Comparison of ENCODE assay signal across 24 cellular contexts in the genomic region with DNA sequence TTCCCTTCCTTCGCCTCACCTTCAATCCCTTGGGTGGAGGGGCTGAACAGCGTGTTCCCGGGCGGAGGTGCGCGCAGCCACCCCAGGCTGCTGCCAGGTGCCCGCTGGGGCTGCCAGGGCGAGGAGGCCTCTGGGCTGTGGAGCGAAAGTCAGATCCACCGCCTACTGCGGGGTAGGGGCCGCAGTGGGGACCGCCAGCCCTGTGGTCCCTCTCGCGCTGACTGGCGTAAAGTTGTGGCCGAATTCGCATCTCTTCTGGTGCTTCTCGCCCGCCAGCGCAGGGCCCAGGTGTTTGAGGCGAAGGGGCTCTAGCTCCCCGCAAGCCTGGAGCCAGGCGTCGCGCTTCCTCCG. TPM values are rescaled to one million over a fixed set of nuclear protein-coding genes. Genes with fewer than 3 reads are reported as not detected.
A peak's percentile ranks its signal among the peaks of the same experiment; 100 is the strongest.
DNase-seq lines count a peak whose midpoint lies in the region; ATAC-seq and TF ChIP-seq lines count a peak whose summit lies in the region.
"Had no signal": no experiment of that assay in that cellular context is flagged by ENCODE, and none has a peak within 500 bp of the region (broad histone marks: within the 10 kb centered on the region; RNA-seq: fewer than 3 reads in every experiment).

No MANE protein-coding gene starts in this region.

- no peaks in the 10 kb centered on the region for H3K36me3 Mint-ChIP-seq in activated CD8-positive, alpha-beta T cell treated with anti-CD3 and anti-CD28 coated beads for 36 hours (ENCODE audit: low read depth)
- no peaks in the 10 kb centered on the region for H3K36me3 Mint-ChIP-seq in activated CD8-positive, alpha-beta T cell treated with anti-CD3 and anti-CD28 coated beads, Interleukin-2, amount 10 ng/mL, durations not matched to agents 7 days and 5 days (ENCODE audit: low read depth)
- peaks cover under 1% of the 10 kb centered on the region for H3K36me3 Mint-ChIP-seq in memory B cell
- H3K36me3 Mint-ChIP-seq: activated naive CD4-positive, alpha-beta T cell treated with anti-CD3 and anti-CD28 coated beads, Interleukin-2, amount 10 ng/mL, durations not matched to agents 7 days and 5 days had no signal

- no peak overlapping the region for H2AFZ ChIP-seq in smooth muscle cell (ENCODE audit: low read depth)

- in situ Hi-C loops in astrocyte of the spinal cord (cut with HindIII; ENCODE audit: low sequenced_read_pairs) = no loop called here

- H3K9me3 Mint-ChIP-seq in activated CD8-positive, alpha-beta T cell treated with anti-CD3 and anti-CD28 coated beads for 36 hours = no peaks in the 10 kb centered on the region
- no peaks in the 10 kb centered on the region for H3K9me3 Mint-ChIP-seq in activated CD8-positive, alpha-beta T cell treated with anti-CD3 and anti-CD28 coated beads, Interleukin-2, amount 10 ng/mL, durations not matched to agents 7 days and 5 days (ENCODE audit: insufficient read depth)
- no peaks in the 10 kb centered on the region for H3K9me3 Mint-ChIP-seq in memory B cell
- H3K9me3 Mint-ChIP-seq: activated naive CD4-positive, alpha-beta T cell treated with anti-CD3 and anti-CD28 coated beads, Interleukin-2, amount 10 ng/mL, durations not matched to agents 7 days and 5 days had no signal

- H3K9ac ChIP-seq in smooth muscle cell (ENCODE audit: low read depth) = no peak overlapping the region

- intact Hi-C loops in activated CD8-positive, alpha-beta T cell treated with anti-CD3 and anti-CD28 coated beads for 36 hours (cut with micrococcal nuclease) = no loop called here

- peaks cover 34% of the 10 kb centered on the region for H4K20me1 ChIP-seq in smooth muscle cell (ENCODE audit: low read depth)

- H3K27ac Mint-ChIP-seq in activated CD8-positive, alpha-beta T cell treated with anti-CD3 and anti-CD28 coated beads for 36 hours = no peak overlapping the region
- H3K27ac Mint-ChIP-seq in activated CD8-positive, alpha-beta T cell treated with anti-CD3 and anti-CD28 coated beads, Interleukin-2, amount 10 ng/mL, durations not matched to agents 7 days and 5 days = no peak overlapping the region
- H3K27ac Mint-ChIP-seq in memory B cell = peak overlapping the region; percentile 39
- H3K27ac Mint-ChIP-seq: activated naive CD4-positive, alpha-beta T cell treated with anti-CD3 and anti-CD28 coated beads, Interleukin-2, amount 10 ng/mL, durations not matched to agents 7 days and 5 days had no signal

- H3K27ac ChIP-seq in smooth muscle cell (ENCODE audit: low read depth) (no peak overlapping the region), substantia nigra (ENCODE audit: low read depth, low read length, poor library complexity, severe bottlenecking) (no peak overlapping the region)
- H3K27ac ChIP-seq: 22Rv1, cardiac muscle cell, heart right ventricle, ovary, upper lobe of right lung had no signal

- no peak for TF ChIP-seq CTCF in activated CD8-positive, alpha-beta T cell treated with anti-CD3 and anti-CD28 coated beads for 36 hours (IDR thresholded peaks at IDR 0.05)
- no peak for TF ChIP-seq CTCF in astrocyte of the spinal cord (IDR thresholded peaks at IDR 0.05; ENCODE audit: low read depth, low read length)
- no peak for TF ChIP-seq CTCF in smooth muscle cell (IDR thresholded peaks at IDR 0.05; ENCODE audit: borderline replicate concordance, insufficient read depth, poor library complexity, severe bottlenecking)

- peak overlapping the region; percentile 18 for H3K4me3 Mint-ChIP-seq in activated CD8-positive, alpha-beta T cell treated with anti-CD3 and anti-CD28 coated beads for 36 hours
- no peak overlapping the region for H3K4me3 Mint-ChIP-seq in activated CD8-positive, alpha-beta T cell treated with anti-CD3 and anti-CD28 coated beads, Interleukin-2, amount 10 ng/mL, durations not matched to agents 7 days and 5 days
- peak overlapping the region; percentile 40 for H3K4me3 Mint-ChIP-seq in memory B cell
- H3K4me3 Mint-ChIP-seq: activated naive CD4-positive, alpha-beta T cell treated with anti-CD3 and anti-CD28 coated beads, Interleukin-2, amount 10 ng/mL, durations not matched to agents 7 days and 5 days had no signal

- ATAC-seq in activated CD8-positive, alpha-beta T cell treated with anti-CD3 and anti-CD28 coated beads for 36 hours = no peak
- ATAC-seq in activated CD8-positive, alpha-beta T cell treated with anti-CD3 and anti-CD28 coated beads, Interleukin-2, amount 10 ng/mL, durations not matched to agents 7 days and 5 days = no peak
- no peak for ATAC-seq in memory B cell (ENCODE audit: low read depth)
- ATAC-seq: activated CD4-positive, CD25-positive, alpha-beta regulatory T cell treated with anti-CD3 and anti-CD28 coated beads, Interleukin-2, amount 50 U/mL, for 24 hours; K562; upper lobe of right lung had no signal

- H3K4me1 Mint-ChIP-seq in activated CD8-positive, alpha-beta T cell treated with anti-CD3 and anti-CD28 coated beads for 36 hours (ENCODE audit: low read depth) = peaks cover 25% of the 10 kb centered on the region
- peaks cover 36% of the 10 kb centered on the region for H3K4me1 Mint-ChIP-seq in activated CD8-positive, alpha-beta T cell treated with anti-CD3 and anti-CD28 coated beads, Interleukin-2, amount 10 ng/mL, durations not matched to agents 7 days and 5 days (ENCODE audit: low read depth)
- H3K4me1 Mint-ChIP-seq in memory B cell = peaks cover 17% of the 10 kb centered on the region

- POLR2A ChIA-PET in activated CD8-positive, alpha-beta T cell treated with anti-CD3 and anti-CD28 coated beads for 36 hours (lab: Charles Lee) = no interaction called here
- POLR2A ChIA-PET in activated CD8-positive, alpha-beta T cell treated with anti-CD3 and anti-CD28 coated beads, Interleukin-2, amount 10 ng/mL, durations not matched to agents 7 days and 5 days (lab: Charles Lee) = no interaction called here

- no peaks in the 10 kb centered on the region for H3K36me3 ChIP-seq in smooth muscle cell (ENCODE audit: low read depth)
- H3K36me3 ChIP-seq: cardiac muscle cell, heart right ventricle, ovary, upper lobe of right lung had no signal

- no peaks in the 10 kb centered on the region for H3K9me3 ChIP-seq in smooth muscle cell (replicated peaks; ENCODE audit: low read depth)
- H3K9me3 ChIP-seq: heart right ventricle, ovary, upper lobe of right lung had no signal

- no peaks in the 10 kb centered on the region for H3F3A ChIP-seq in smooth muscle cell (ENCODE audit: low read depth)

- peaks cover 4% of the 10 kb centered on the region for H3K4me1 ChIP-seq in smooth muscle cell (ENCODE audit: low read depth)
- H3K4me1 ChIP-seq: upper lobe of right lung had no signal

- peaks cover 99% of the 10 kb centered on the region for H3K27me3 ChIP-seq in smooth muscle cell (ENCODE audit: low read depth)
- H3K27me3 ChIP-seq: ovary had no signal

- H3K4me3 ChIP-seq in astrocyte of the spinal cord (ENCODE audit: low read depth, low read length) (peak overlapping the region; percentile 30), smooth muscle cell (no peak overlapping the region)
- H3K4me3 ChIP-seq: cardiac muscle cell, K562, ovary, upper lobe of right lung had no signal

- no peaks in the 10 kb centered on the region for H3K79me2 ChIP-seq in smooth muscle cell (ENCODE audit: low read depth)

- peak overlapping the region; percentile 35 for H3K4me2 ChIP-seq in smooth muscle cell

- CTCF ChIA-PET in activated CD8-positive, alpha-beta T cell treated with anti-CD3 and anti-CD28 coated beads for 36 hours (lab: Charles Lee) = no interaction called here
- CTCF ChIA-PET in activated CD8-positive, alpha-beta T cell treated with anti-CD3 and anti-CD28 coated beads, Interleukin-2, amount 10 ng/mL, durations not matched to agents 7 days and 5 days (lab: Charles Lee) = no interaction called here

- WGBS in smooth muscle cell (ENCODE audit: low lambda C conversion rate) = 13% methylated on average over 27 of the region's 27 CpGs

- DNase-seq in activated CD8-positive, alpha-beta T cell treated with anti-CD3 and anti-CD28 coated beads for 36 hours = no peak
- DNase-seq in activated CD8-positive, alpha-beta T cell treated with anti-CD3 and anti-CD28 coated beads, Interleukin-2, amount 10 ng/mL, durations not matched to agents 7 days and 5 days = no peak
- DNase-seq in astrocyte of the spinal cord (ENCODE audit: low read depth, low spot score) = no peak
- no peak for DNase-seq in memory B cell (ENCODE audit: low spot score in 2 of 2)
- DNase-seq in smooth muscle cell (lab: John Stamatoyannopoulos, UW; ENCODE audit: unreplicated experiment) = no peak
- no peak for DNase-seq in substantia nigra (lab: John Stamatoyannopoulos, UW)
- DNase-seq in stimulated activated CD4-positive, alpha-beta T cell treated with anti-CD3 and anti-CD28 coated beads, Interleukin-12 subunit alpha, Interleukin-12 subunit beta, amount 100 ng/mL, for 4 hours = no peak
- no peak for DNase-seq in NCI-H510A (lab: John Stamatoyannopoulos, UW)
- DNase-seq: activated naive CD4-positive, alpha-beta T cell treated with anti-CD3 and anti-CD28 coated beads, Interleukin-2, amount 10 ng/mL, durations not matched to agents 7 days and 5 days; GDM1; heart right ventricle; MV-4-11; NCI-H2029; NCI-H526; SHP77 treated with DMSO at 0.1 percent for 48 hours; upper lobe of right lung had no signal

- H3K27me3 Mint-ChIP-seq in activated CD8-positive, alpha-beta T cell treated with anti-CD3 and anti-CD28 coated beads for 36 hours = peaks cover 87% of the 10 kb centered on the region
- H3K27me3 Mint-ChIP-seq in activated CD8-positive, alpha-beta T cell treated with anti-CD3 and anti-CD28 coated beads, Interleukin-2, amount 10 ng/mL, durations not matched to agents 7 days and 5 days (ENCODE audit: low read depth) = peaks cover 92% of the 10 kb centered on the region
- H3K27me3 Mint-ChIP-seq in memory B cell = peaks cover 23% of the 10 kb centered on the region

RNA-seq across cellular contexts. Expression of gene HOXC4, which starts 6.9 kb away (rescaled TPM):
- total RNA-seq in activated CD8-positive, alpha-beta T cell treated with anti-CD3 and anti-CD28 coated beads for 36 hours = 1 to 10 TPM in 1 of 2 experiments, under 1 TPM in 1; 0.89 to 1.2 TPM
- 1 to 10 TPM; 1.1 to 1.3 TPM for total RNA-seq in activated CD8-positive, alpha-beta T cell treated with anti-CD3 and anti-CD28 coated beads, Interleukin-2, amount 10 ng/mL, durations not matched to agents 7 days and 5 days
- 0.49 TPM in 2 replicates for total RNA-seq in smooth muscle cell
- polyA plus RNA-seq in smooth muscle cell = 1.2 and 1.9 TPM in 2 replicates
- total RNA-seq: cardiac muscle cell had no signal
- polyA plus RNA-seq: cardiac muscle cell had no signal

RNA-seq across cellular contexts. Expression of gene HOXC5, which starts 13.9 kb away (rescaled TPM):
- not detected for total RNA-seq in activated CD8-positive, alpha-beta T cell treated with anti-CD3 and anti-CD28 coated beads for 36 hours
- total RNA-seq in activated CD8-positive, alpha-beta T cell treated with anti-CD3 and anti-CD28 coated beads, Interleukin-2, amount 10 ng/mL, durations not matched to agents 7 days and 5 days = not detected
- total RNA-seq in smooth muscle cell = 1.3 TPM in 1 of 2 replicates, not detected in the other
- polyA plus RNA-seq in smooth muscle cell = 0.54 TPM in 1 of 2 replicates, not detected in the other
- total RNA-seq: cardiac muscle cell, heart right ventricle, mucosa of gallbladder, upper lobe of right lung had no signal
- polyA plus RNA-seq: BJ, cardiac muscle cell had no signal

RNA-seq across cellular contexts. Expression of gene HOXC6, which starts 18.5 kb away (rescaled TPM):
- total RNA-seq in activated CD8-positive, alpha-beta T cell treated with anti-CD3 and anti-CD28 coated beads for 36 hours = not detected
- total RNA-seq in activated CD8-positive, alpha-beta T cell treated with anti-CD3 and anti-CD28 coated beads, Interleukin-2, amount 10 ng/mL, durations not matched to agents 7 days and 5 days = not detected
- total RNA-seq in smooth muscle cell = 3.0 and 3.1 TPM in 2 replicates
- 8.3 and 12.3 TPM in 2 replicates for polyA plus RNA-seq in smooth muscle cell
- total RNA-seq: cardiac muscle cell had no signal
- polyA plus RNA-seq: cardiac muscle cell had no signal

RNA-seq across cellular contexts. Expression of gene HOXC8, which starts 38.0 kb away (rescaled TPM):
- total RNA-seq in activated CD8-positive, alpha-beta T cell treated with anti-CD3 and anti-CD28 coated beads for 36 hours = not detected
- not detected for total RNA-seq in activated CD8-positive, alpha-beta T cell treated with anti-CD3 and anti-CD28 coated beads, Interleukin-2, amount 10 ng/mL, durations not matched to agents 7 days and 5 days
- total RNA-seq in smooth muscle cell = 1.4 and 1.6 TPM in 2 replicates
- polyA plus RNA-seq in smooth muscle cell = 3.8 and 4.4 TPM in 2 replicates
- total RNA-seq: fibroblast of lung, heart right ventricle, mucosa of gallbladder had no signal
- polyA plus RNA-seq: cardiac muscle cell, heart right ventricle had no signal

RNA-seq across cellular contexts. Expression of gene HOXC9, which starts 46.8 kb away (rescaled TPM):
- not detected for total RNA-seq in activated CD8-positive, alpha-beta T cell treated with anti-CD3 and anti-CD28 coated beads for 36 hours
- total RNA-seq in activated CD8-positive, alpha-beta T cell treated with anti-CD3 and anti-CD28 coated beads, Interleukin-2, amount 10 ng/mL, durations not matched to agents 7 days and 5 days = not detected
- 0.54 and 1.2 TPM in 2 replicates for total RNA-seq in smooth muscle cell
- 2.5 and 2.7 TPM in 2 replicates for polyA plus RNA-seq in smooth muscle cell
- total RNA-seq: cardiac muscle cell, fibroblast of lung, heart right ventricle, mucosa of gallbladder had no signal
- polyA plus RNA-seq: cardiac muscle cell, heart right ventricle had no signal
